ENCODE assay signal across 20 cellular contexts in the genomic region with DNA sequence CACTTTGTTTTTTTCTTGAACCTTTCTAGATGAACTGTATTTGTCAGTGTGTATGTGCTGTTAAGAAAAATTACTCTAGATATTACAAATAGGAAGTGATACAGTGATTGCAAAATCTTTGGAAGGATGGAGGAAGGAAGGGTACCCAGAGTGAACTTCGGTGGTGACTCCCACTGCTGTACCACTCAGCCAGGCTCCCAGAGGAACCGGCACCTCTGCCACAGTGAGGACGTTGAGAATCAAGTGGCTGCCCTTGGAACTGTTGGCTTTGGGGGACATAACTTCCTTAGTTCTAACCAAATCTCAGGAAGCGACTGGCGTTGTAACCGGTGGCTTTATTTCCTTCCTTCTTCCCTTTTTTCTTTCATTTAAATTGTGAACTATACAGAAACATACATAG.
"Had no signal": no experiment of that assay in that cellular context is flagged by ENCODE, and none has a peak within 500 bp of the region (broad histone marks: within the 10 kb centered on the region; RNA-seq: fewer than 3 reads in every experiment).

No MANE protein-coding gene starts in this region.

- H3K27me3 ChIP-seq: adrenal gland, cardiac muscle cell, transverse colon had no signal

- H3K27ac ChIP-seq: adrenal gland, cardiac muscle cell, left ventricle myocardium inferior, transverse colon, WERI-Rb-1 had no signal

- H3K4me3 Mint-ChIP-seq: activated CD8-positive, alpha-beta T cell treated with anti-CD3 and anti-CD28 coated beads for 36 hours; activated naive CD4-positive, alpha-beta T cell treated with anti-CD3 and anti-CD28 coated beads, Interleukin-2, amount 50 U/mL, for 24 hours; activated T-cell treated with anti-CD3 and anti-CD28 coated beads, Interleukin-2, amount 50 U/mL, for 4 hours; T-cell had no signal

- DNase-seq: activated CD4-positive, alpha-beta T cell treated with anti-CD3 and anti-CD28 coated beads for 4 hours; activated CD8-positive, alpha-beta T cell treated with anti-CD3 and anti-CD28 coated beads for 36 hours; activated effector memory CD4-positive, alpha-beta T cell treated with anti-CD3 and anti-CD28 coated beads, Interleukin-2, amount 50 U/mL, for 16 hours; activated T-cell treated with anti-CD3 and anti-CD28 coated beads, Interleukin-2, amount 50 U/mL, for 4 hours; adrenal gland; left ventricle myocardium inferior; mesendoderm; right cardiac atrium; stimulated activated CD4-positive, alpha-beta T cell treated with anti-CD3 and anti-CD28 coated beads, Interleukin-4, amount 100 ng/mL, for 4 hours; stimulated activated CD8-positive, alpha-beta memory T cell treated with anti-CD3 and anti-CD28 coated beads, Interleukin-4, amount 100 ng/mL, for 48 hours; stimulated activated naive CD4-positive, alpha-beta T cell treated with Interleukin-2 at 50 U/mL for 16 hours; T-cell; T-helper 9 cell; transverse colon; WERI-Rb-1 had no signal

- ATAC-seq: activated CD8-positive, alpha-beta T cell treated with anti-CD3 and anti-CD28 coated beads for 36 hours; activated T-cell treated with anti-CD3 and anti-CD28 coated beads, Interleukin-2, amount 50 U/mL, for 4 hours; esophagus mucosa; right cardiac atrium; T-cell had no signal

- H3K9me3 ChIP-seq: adrenal gland, left ventricle myocardium inferior, transverse colon had no signal

- H3K4me1 Mint-ChIP-seq: activated naive CD4-positive, alpha-beta T cell treated with anti-CD3 and anti-CD28 coated beads, Interleukin-2, amount 50 U/mL, for 24 hours; T-cell had no signal

- H3K36me3 ChIP-seq: adrenal gland, cardiac muscle cell had no signal

- H3K27ac Mint-ChIP-seq: activated CD8-positive, alpha-beta T cell treated with anti-CD3 and anti-CD28 coated beads for 36 hours; activated naive CD4-positive, alpha-beta T cell treated with anti-CD3 and anti-CD28 coated beads, Interleukin-2, amount 50 U/mL, for 24 hours; progenitor cell of endocrine pancreas; T-cell had no signal

- H3K27me3 Mint-ChIP-seq: activated CD8-positive, alpha-beta T cell treated with anti-CD3 and anti-CD28 coated beads for 36 hours; activated naive CD4-positive, alpha-beta T cell treated with anti-CD3 and anti-CD28 coated beads, Interleukin-2, amount 50 U/mL, for 24 hours; progenitor cell of endocrine pancreas; T-cell had no signal

- H3K4me3 ChIP-seq: adrenal gland, cardiac muscle cell, left ventricle myocardium inferior, smooth muscle cell, transverse colon had no signal

- H3K9me3 Mint-ChIP-seq: activated CD8-positive, alpha-beta T cell treated with anti-CD3 and anti-CD28 coated beads for 36 hours; activated naive CD4-positive, alpha-beta T cell treated with anti-CD3 and anti-CD28 coated beads, Interleukin-2, amount 50 U/mL, for 24 hours; activated T-cell treated with anti-CD3 and anti-CD28 coated beads, Interleukin-2, amount 50 U/mL, for 4 hours; T-cell had no signal

- H3K4me1 ChIP-seq: adrenal gland had no signal
